2 cellular contexts compared by ENCODE assay signal in the genomic region with DNA sequence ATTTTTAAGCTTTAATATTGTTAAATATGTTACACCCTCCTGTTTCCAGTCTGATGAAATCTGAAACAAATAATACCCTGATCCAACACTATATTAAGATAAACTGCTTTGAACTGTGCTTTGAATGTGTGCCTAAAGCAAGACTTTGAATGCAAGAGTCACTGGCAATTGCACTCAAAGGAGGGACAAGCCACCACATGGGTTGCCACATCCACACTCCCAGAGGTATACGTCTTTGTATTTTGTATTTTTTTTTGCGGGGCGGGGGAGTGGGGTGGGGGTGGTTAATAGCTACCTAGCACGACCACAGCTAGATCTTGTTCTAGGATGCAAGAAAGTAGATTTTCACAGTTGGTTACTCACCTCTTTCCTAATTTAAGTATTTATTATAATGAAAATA.
TF ChIP-seq lines count a peak whose summit lies in the region.

No MANE protein-coding gene starts in this region.

TF ChIP-seq in SK-N-SH, 30 proteins besides CTCF, POLR2A, EP300 and RAD21 (continued from another document):
- TF ChIP-seq, protein P1, sequence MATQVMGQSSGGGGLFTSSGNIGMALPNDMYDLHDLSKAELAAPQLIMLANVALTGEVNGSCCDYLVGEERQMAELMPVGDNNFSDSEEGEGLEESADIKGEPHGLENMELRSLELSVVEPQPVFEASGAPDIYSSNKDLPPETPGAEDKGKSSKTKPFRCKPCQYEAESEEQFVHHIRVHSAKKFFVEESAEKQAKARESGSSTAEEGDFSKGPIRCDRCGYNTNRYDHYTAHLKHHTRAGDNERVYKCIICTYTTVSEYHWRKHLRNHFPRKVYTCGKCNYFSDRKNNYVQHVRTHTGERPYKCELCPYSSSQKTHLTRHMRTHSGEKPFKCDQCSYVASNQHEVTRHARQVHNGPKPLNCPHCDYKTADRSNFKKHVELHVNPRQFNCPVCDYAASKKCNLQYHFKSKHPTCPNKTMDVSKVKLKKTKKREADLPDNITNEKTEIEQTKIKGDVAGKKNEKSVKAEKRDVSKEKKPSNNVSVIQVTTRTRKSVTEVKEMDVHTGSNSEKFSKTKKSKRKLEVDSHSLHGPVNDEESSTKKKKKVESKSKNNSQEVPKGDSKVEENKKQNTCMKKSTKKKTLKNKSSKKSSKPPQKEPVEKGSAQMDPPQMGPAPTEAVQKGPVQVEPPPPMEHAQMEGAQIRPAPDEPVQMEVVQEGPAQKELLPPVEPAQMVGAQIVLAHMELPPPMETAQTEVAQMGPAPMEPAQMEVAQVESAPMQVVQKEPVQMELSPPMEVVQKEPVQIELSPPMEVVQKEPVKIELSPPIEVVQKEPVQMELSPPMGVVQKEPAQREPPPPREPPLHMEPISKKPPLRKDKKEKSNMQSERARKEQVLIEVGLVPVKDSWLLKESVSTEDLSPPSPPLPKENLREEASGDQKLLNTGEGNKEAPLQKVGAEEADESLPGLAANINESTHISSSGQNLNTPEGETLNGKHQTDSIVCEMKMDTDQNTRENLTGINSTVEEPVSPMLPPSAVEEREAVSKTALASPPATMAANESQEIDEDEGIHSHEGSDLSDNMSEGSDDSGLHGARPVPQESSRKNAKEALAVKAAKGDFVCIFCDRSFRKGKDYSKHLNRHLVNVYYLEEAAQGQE (IDR thresholded peaks at IDR 0.05; ENCODE audit: low read depth, low read length): no peak
- TF ChIP-seq GATA2 (CRISPR knock-in tag; IDR thresholded peaks at IDR 0.05) (no peak), NRF1 (IDR thresholded peaks at IDR 0.05; ENCODE audit: low read depth, low read length) (no peak)

TF ChIP-seq in SK-N-SH treated with all-trans-retinoic acid at 6 μM for 48 hours, 23 proteins besides CTCF, POLR2A, EP300 and RAD21 (continued from another document):
- TF ChIP-seq, protein P2, sequence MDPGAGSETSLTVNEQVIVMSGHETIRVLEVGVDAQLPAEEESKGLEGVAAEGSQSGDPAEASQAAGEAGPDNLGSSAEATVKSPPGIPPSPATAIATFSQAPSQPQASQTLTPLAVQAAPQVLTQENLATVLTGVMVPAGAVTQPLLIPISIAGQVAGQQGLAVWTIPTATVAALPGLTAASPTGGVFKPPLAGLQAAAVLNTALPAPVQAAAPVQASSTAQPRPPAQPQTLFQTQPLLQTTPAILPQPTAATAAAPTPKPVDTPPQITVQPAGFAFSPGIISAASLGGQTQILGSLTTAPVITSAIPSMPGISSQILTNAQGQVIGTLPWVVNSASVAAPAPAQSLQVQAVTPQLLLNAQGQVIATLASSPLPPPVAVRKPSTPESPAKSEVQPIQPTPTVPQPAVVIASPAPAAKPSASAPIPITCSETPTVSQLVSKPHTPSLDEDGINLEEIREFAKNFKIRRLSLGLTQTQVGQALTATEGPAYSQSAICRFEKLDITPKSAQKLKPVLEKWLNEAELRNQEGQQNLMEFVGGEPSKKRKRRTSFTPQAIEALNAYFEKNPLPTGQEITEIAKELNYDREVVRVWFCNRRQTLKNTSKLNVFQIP (CRISPR knock-in tag; IDR thresholded peaks at IDR 0.05; ENCODE audit: borderline replicate concordance, low read depth): no peak
- TF ChIP-seq GLIS3 (CRISPR knock-in tag; IDR thresholded peaks at IDR 0.05) (no peak), ISL1 (CRISPR knock-in tag; IDR thresholded peaks at IDR 0.05) (no peak), ZC3H10 (CRISPR knock-in tag; IDR thresholded peaks at IDR 0.05) (no peak), OSR1 (CRISPR knock-in tag; IDR thresholded peaks at IDR 0.05) (no peak), PPARA (CRISPR knock-in tag; IDR thresholded peaks at IDR 0.05; ENCODE audit: borderline replicate concordance) (no peak), ZNF565 (CRISPR knock-in tag; conservative IDR thresholded peaks at IDR 0.05; ENCODE audit: low read depth) (no peak), ZNF8 (CRISPR knock-in tag; IDR thresholded peaks at IDR 0.05) (no peak), CSDC2 (CRISPR knock-in tag; IDR thresholded peaks at IDR 0.05) (no peak), ESRRG (CRISPR knock-in tag; IDR thresholded peaks at IDR 0.05) (no peak), ZNF70 (CRISPR knock-in tag; IDR thresholded peaks at IDR 0.05) (no peak), RARB (CRISPR knock-in tag; IDR thresholded peaks at IDR 0.05) (no peak)
- TF ChIP-seq, protein P3, sequence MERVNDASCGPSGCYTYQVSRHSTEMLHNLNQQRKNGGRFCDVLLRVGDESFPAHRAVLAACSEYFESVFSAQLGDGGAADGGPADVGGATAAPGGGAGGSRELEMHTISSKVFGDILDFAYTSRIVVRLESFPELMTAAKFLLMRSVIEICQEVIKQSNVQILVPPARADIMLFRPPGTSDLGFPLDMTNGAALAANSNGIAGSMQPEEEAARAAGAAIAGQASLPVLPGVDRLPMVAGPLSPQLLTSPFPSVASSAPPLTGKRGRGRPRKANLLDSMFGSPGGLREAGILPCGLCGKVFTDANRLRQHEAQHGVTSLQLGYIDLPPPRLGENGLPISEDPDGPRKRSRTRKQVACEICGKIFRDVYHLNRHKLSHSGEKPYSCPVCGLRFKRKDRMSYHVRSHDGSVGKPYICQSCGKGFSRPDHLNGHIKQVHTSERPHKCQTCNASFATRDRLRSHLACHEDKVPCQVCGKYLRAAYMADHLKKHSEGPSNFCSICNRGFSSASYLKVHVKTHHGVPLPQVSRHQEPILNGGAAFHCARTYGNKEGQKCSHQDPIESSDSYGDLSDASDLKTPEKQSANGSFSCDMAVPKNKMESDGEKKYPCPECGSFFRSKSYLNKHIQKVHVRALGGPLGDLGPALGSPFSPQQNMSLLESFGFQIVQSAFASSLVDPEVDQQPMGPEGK (CRISPR knock-in tag; IDR thresholded peaks at IDR 0.05; ENCODE audit: borderline replicate concordance): no peak
- TF ChIP-seq, protein P4, sequence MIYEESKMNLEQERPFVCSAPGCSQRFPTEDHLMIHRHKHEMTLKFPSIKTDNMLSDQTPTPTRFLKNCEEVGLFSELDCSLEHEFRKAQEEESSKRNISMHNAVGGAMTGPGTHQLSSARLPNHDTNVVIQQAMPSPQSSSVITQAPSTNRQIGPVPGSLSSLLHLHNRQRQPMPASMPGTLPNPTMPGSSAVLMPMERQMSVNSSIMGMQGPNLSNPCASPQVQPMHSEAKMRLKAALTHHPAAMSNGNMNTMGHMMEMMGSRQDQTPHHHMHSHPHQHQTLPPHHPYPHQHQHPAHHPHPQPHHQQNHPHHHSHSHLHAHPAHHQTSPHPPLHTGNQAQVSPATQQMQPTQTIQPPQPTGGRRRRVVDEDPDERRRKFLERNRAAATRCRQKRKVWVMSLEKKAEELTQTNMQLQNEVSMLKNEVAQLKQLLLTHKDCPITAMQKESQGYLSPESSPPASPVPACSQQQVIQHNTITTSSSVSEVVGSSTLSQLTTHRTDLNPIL (CRISPR knock-in tag; IDR thresholded peaks at IDR 0.05; ENCODE audit: low read depth): no peak
